ENCODE assay signal across 10 cellular contexts in genomic region chr4:184457530-184458249, GRCh38. TPM values are rescaled to one million over a fixed set of nuclear protein-coding genes. Genes with fewer than 3 reads are reported as not detected.
DNase-seq lines count a peak whose midpoint lies in the region; ATAC-seq and TF ChIP-seq lines count a peak whose summit lies in the region.
"Had no signal": no experiment of that assay in that cellular context is flagged by ENCODE, and none has a peak within 500 bp of the region (broad histone marks: within the 10 kb centered on the region; RNA-seq: fewer than 3 reads in every experiment).

No MANE protein-coding gene starts in this region.

- CTCF ChIA-PET in CD8-positive, alpha-beta T cell (lab: Charles Lee), result interaction anchor here (1.0 kb wide), 1 partner anchor 16 kb away, joined by 3 read pairs; no protein-coding TSS in a partner anchor

- no peaks in the 10 kb centered on the region for H3K9me3 ChIP-seq in CD8-positive, alpha-beta T cell (ENCODE audit: low read length)
- no peaks in the 10 kb centered on the region for H3K9me3 ChIP-seq in Peyer's patch

- no peak for TF ChIP-seq CTCF in CD8-positive, alpha-beta T cell (IDR thresholded peaks at IDR 0.05)
- no peak for TF ChIP-seq CTCF in Peyer's patch (IDR thresholded peaks at IDR 0.05)

- H3K27ac Mint-ChIP-seq in CD8-positive, alpha-beta T cell, result peak overlapping the region; percentile 84
- H3K27ac Mint-ChIP-seq in immature natural killer cell, result peak overlapping the region; percentile 3 to 80 (median 59)

- POLR2A ChIA-PET in CD8-positive, alpha-beta T cell (lab: Charles Lee), result interaction anchor here (1.4 kb wide), 1 partner anchor 37 kb away, joined by 4 read pairs; no protein-coding TSS in a partner anchor

- no peak for TF ChIP-seq POLR2A in Peyer's patch (IDR thresholded peaks at IDR 0.05)

- peaks cover 92% of the 10 kb centered on the region for H3K4me1 Mint-ChIP-seq in CD8-positive, alpha-beta T cell (ENCODE audit: low read depth)
- H3K4me1 Mint-ChIP-seq in immature natural killer cell, result peaks cover 85 to 99% of the 10 kb centered on the region in 2 donors

- intact Hi-C loops in CD8-positive, alpha-beta T cell (cut with DNase I, micrococcal nuclease), result loop anchor here in 1 of 2 experiments (5.0 kb wide), 1 partner anchor 40 kb away; no protein-coding TSS in a partner anchor

- no peak overlapping the region for H3K4me3 Mint-ChIP-seq in CD8-positive, alpha-beta T cell
- H3K4me3 Mint-ChIP-seq in immature natural killer cell, result peak overlapping the region in 4 of 5 donors; percentile 12 to 37 (median 24)

- no peak for DNase-seq in CD8-positive, alpha-beta T cell
- DNase-seq in GM19238 (ENCODE audit: insufficient read length, low spot score), result peak; percentile 32
- DNase-seq in Peyer's patch, result peak in 2 of 3 donors; percentile 66 to 70
- peak in 1 of 3 donors; percentile 20 for DNase-seq in immature natural killer cell
- no peak for DNase-seq in kidney tubule cell (ENCODE audit: low spot score)
- DNase-seq in pons (ENCODE audit: low spot score), result no peak
- no peak for DNase-seq in HPDE6-E6E7 (ENCODE audit: extremely low spot score)
- DNase-seq: DND-41, T1000 had no signal

- H3K4me1 ChIP-seq in CD8-positive, alpha-beta T cell (ENCODE audit: insufficient read depth, low read length), result peaks cover 43% of the 10 kb centered on the region
- peaks cover 5 to 37% (median 15%) of the 10 kb centered on the region in 4 donors for H3K4me1 ChIP-seq in Peyer's patch

- H3K36me3 Mint-ChIP-seq in CD8-positive, alpha-beta T cell, result peaks cover 31% of the 10 kb centered on the region
- H3K36me3 Mint-ChIP-seq in immature natural killer cell, result peaks cover 0 to 4% (median 3%) of the 10 kb centered on the region in 3 donors

- no peaks in the 10 kb centered on the region for H3K27me3 ChIP-seq in CD8-positive, alpha-beta T cell (ENCODE audit: insufficient read depth, low read length)
- H3K27me3 ChIP-seq in Peyer's patch, result no peaks in the 10 kb centered on the region

- H3K27me3 Mint-ChIP-seq in CD8-positive, alpha-beta T cell (ENCODE audit: low read depth), result no peaks in the 10 kb centered on the region
- H3K27me3 Mint-ChIP-seq in immature natural killer cell (ENCODE audit: low read depth in 3 of 3), result peaks cover 0 to 5% (median 2%) of the 10 kb centered on the region in 3 donors

- no peaks in the 10 kb centered on the region for H3K9me3 Mint-ChIP-seq in CD8-positive, alpha-beta T cell
- H3K9me3 Mint-ChIP-seq in immature natural killer cell, result no peaks in the 10 kb centered on the region

- no peak overlapping the region for H3K4me3 ChIP-seq in CD8-positive, alpha-beta T cell (ENCODE audit: low read depth, low read length)
- no peak overlapping the region for H3K4me3 ChIP-seq in Peyer's patch

- no peaks in the 10 kb centered on the region for H3K36me3 ChIP-seq in CD8-positive, alpha-beta T cell (ENCODE audit: insufficient read depth, low read length)
- H3K36me3 ChIP-seq in Peyer's patch, result no peaks in the 10 kb centered on the region

- no peak overlapping the region for H3K27ac ChIP-seq in CD8-positive, alpha-beta T cell (ENCODE audit: low read depth, low read length)
- H3K27ac ChIP-seq in Peyer's patch, result peak overlapping the region in 1 of 4 donors; percentile 50

- ATAC-seq in CD8-positive, alpha-beta T cell, result no peak
- ATAC-seq in HG03025 (IDR thresholded peaks at IDR 0.05; ENCODE audit: low FRiP score, unreplicated experiment), result no peak

RNA-seq across cellular contexts. Expression of gene IRF2, which starts 16.7 kb away (rescaled TPM):
- total RNA-seq in CD8-positive, alpha-beta T cell, result 1 to 10 TPM; 7.9 to 9.3 TPM
- 10 to 100 TPM; 28.0 to 42.8 (median 39.2) TPM for total RNA-seq in Peyer's patch
- polyA plus RNA-seq in immature natural killer cell, result 100 to 1,000 TPM in 1 of 3 donors, 10 to 100 TPM in 2; 68.5 to 103 (median 76.9) TPM

Comparison
In these comparisons a context has a peak if more than half of its experiments do, and no peak if none do; other contexts are left out.
1. DNase-seq: peak in GM19238 (single experiment) and Peyer's patch (2 of 3); none in CD8-positive, alpha-beta T cell (0 of 7), kidney tubule cell (single experiment), pons (single experiment) and HPDE6-E6E7 (single experiment).